Comparison of ENCODE assay signal across 12 cellular contexts in the genomic region with DNA sequence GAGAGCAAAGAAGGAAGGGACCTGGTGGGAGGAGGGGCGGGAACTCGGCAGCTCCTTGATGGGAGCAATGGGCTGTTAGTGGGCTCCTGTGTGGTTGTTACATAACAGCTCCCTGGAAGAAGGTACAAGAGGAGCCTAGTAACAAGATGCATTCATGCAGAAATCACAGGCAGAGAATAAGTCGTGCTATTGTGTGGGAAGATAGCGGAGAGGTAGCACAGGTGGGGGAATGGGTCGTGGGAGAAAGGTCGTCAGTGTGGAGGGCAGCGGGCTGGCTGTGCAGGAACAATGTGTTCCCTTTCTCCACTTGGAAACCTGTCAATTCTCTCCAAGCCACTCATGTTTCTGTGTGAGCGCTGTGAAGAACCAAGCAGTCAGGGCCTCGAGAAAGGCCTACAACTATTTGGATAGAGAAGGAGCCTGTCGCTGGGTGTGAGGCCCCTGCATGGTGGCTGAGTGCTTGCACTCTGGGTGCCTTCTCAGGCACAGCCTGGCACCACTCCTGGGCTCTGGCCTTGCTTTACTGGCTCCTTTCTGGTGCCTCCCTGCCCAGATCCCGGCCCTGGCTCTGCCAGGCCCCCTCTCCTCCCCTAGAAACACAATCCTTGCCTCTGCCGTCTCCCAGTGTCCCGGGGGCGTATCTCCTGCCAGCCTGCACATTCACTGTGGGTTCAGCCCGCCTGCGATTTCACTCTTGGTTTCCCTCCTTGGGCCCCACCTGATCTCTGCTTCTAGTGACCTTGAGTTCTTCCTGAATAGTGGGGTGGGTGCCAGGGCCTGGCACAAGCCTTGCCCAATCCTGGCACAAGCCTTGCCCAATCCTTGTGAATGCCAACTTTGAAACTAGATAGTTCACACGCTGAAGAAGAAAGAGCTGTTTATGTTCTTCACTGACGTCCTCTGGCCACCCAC. TPM values are rescaled to one million over a fixed set of nuclear protein-coding genes. Genes with fewer than 3 reads are reported as not detected.
DNase-seq lines count a peak whose midpoint lies in the region; ATAC-seq lines count a peak whose summit lies in the region.
"Had no signal": no experiment of that assay in that cellular context is flagged by ENCODE, and none has a peak within 500 bp of the region (broad histone marks: within the 10 kb centered on the region; RNA-seq: fewer than 3 reads in every experiment).

No MANE protein-coding gene starts in this region.

- ATAC-seq in left colon (peak; percentile 61), GM19324 (IDR thresholded peaks at IDR 0.05; ENCODE audit: low FRiP score, unreplicated experiment) (no peak)

- intact Hi-C loops in left colon (cut with DNase I, micrococcal nuclease): no loop called here

- peak; percentile 79 for DNase-seq in DMS79 treated with DMSO at 0.1 percent for 48 hours (lab: John Stamatoyannopoulos, UW)
- peak; percentile 29 for DNase-seq in astrocyte of the hippocampus (ENCODE audit: low read depth, low spot score)
- DNase-seq in left colon: no peak
- peak; percentile 74 for DNase-seq in renal cortical epithelial cell (ENCODE audit: low read depth)
- DNase-seq in Kasumi-1 (lab: John Stamatoyannopoulos, UW): no peak
- DNase-seq in NCI-H1436 (lab: John Stamatoyannopoulos, UW): no peak
- DNase-seq in OCI-M2 (lab: John Stamatoyannopoulos, UW; ENCODE audit: unreplicated experiment): no peak
- DNase-seq: CD8-positive, alpha-beta memory T cell; NCI-H146; stimulated activated CD4-positive, alpha-beta T cell treated with anti-CD3 and anti-CD28 coated beads, Interleukin-12 subunit alpha, Interleukin-12 subunit beta, amount 100 ng/mL, for 4 hours; SW 1271 had no signal

RNA-seq across cellular contexts. Expression of a gene that starts 7.4 kb away (rescaled TPM):
- total RNA-seq in left colon (10 to 100 TPM in 1 of 2 donors, 1 to 10 TPM in 1; 5.1 to 13.5 TPM), renal cortical epithelial cell (0.05 TPM in 1 of 2 replicates, not detected in the other)

RNA-seq across cellular contexts. Expression of a gene that starts 12.1 kb away (rescaled TPM):
- total RNA-seq in left colon (100 to 1,000 TPM; 142 to 149 TPM), renal cortical epithelial cell (196 and 243 TPM in 2 replicates)

RNA-seq across cellular contexts. Expression of a gene that starts 43.5 kb away (rescaled TPM):
- total RNA-seq in left colon (1 to 10 TPM; 2.0 to 4.0 TPM), renal cortical epithelial cell (not detected in 2 replicates)

Comparison
In these comparisons a context has a peak if more than half of its experiments do, and no peak if none do; other contexts are left out.
1. DNase-seq: peak in DMS79 treated with DMSO at 0.1 percent for 48 hours (single experiment), astrocyte of the hippocampus (single experiment) and renal cortical epithelial cell (single experiment); none in left colon (0 of 2), Kasumi-1 (0 of 2), NCI-H1436 (single experiment) and OCI-M2 (single experiment).